In genomic region chr10:59172567-59172966, GRCh38 we compare ENCODE assay signal across 31 cellular contexts. TPM values are rescaled to one million over a fixed set of nuclear protein-coding genes. Genes with fewer than 3 reads are reported as not detected.
"Had no signal": no experiment of that assay in that cellular context is flagged by ENCODE, and none has a peak within 500 bp of the region (broad histone marks: within the 10 kb centered on the region; RNA-seq: fewer than 3 reads in every experiment).

No MANE protein-coding gene starts in this region.

- ATAC-seq: naive thymus-derived CD8-positive, alpha-beta T cell; natural killer cell treated with Interleukin-12 subunit alpha and Interleukin-12 subunit beta and Interleukin-15 and Interleukin-18, amount 100 ng/mL, for 72 hours; psoas muscle; right cardiac atrium; sciatic nerve; stimulated activated memory B cell treated with anti-CD40 and anti-IgM and Interleukin-4, amounts not matched to agents 10 μg/mL and 1 μg/mL and 100 μg/mL, for 72 hours; stimulated activated naive CD8-positive, alpha-beta T cell treated with anti-CD3 and anti-CD28 coated beads, Interleukin-15, amount 100 ng/mL, for 72 hours; stimulated activated naive CD8-positive, alpha-beta T cell treated with anti-CD3 and anti-CD28 coated beads, Interleukin-15, Interleukin-2, amounts not matched to agents 100 U/mL and 50 U/mL, for 24 hours; upper lobe of right lung had no signal

- H3K9me3 ChIP-seq: neutrophil, ovary, psoas muscle, suprapubic skin, testis, tibial artery, transverse colon, upper lobe of right lung, uterus had no signal

- H3K36me3 ChIP-seq: neutrophil, ovary, spleen, suprapubic skin, tibial artery, transverse colon, upper lobe of right lung, uterus had no signal

- H3K27ac ChIP-seq: neutrophil, ovary, parathyroid adenoma, psoas muscle, skin epidermis, spleen, suprapubic skin, testis, tibial artery, transverse colon, upper lobe of right lung, uterus had no signal

- H3K4me2 ChIP-seq: smooth muscle cell had no signal

- H3K79me2 ChIP-seq: parathyroid adenoma had no signal

- H3K4me3 ChIP-seq: ovary, psoas muscle, skin epidermis, smooth muscle cell, spleen, suprapubic skin, testis, tibial artery, transverse colon, upper lobe of right lung, uterus had no signal

- H3K4me1 ChIP-seq: parathyroid adenoma, psoas muscle had no signal

- H2AFZ ChIP-seq: parathyroid adenoma had no signal

- H3K4me3 Mint-ChIP-seq: naive thymus-derived CD8-positive, alpha-beta T cell; natural killer cell treated with Interleukin-12 subunit alpha and Interleukin-12 subunit beta and Interleukin-15 and Interleukin-18, amount 100 ng/mL, for 72 hours; nephron progenitor cell; stimulated activated memory B cell treated with anti-CD40 and anti-IgM and Interleukin-4, amounts not matched to agents 10 μg/mL and 1 μg/mL and 100 μg/mL, for 72 hours; stimulated activated naive CD8-positive, alpha-beta T cell treated with anti-CD3 and anti-CD28 coated beads, Interleukin-15, amount 100 ng/mL, for 72 hours had no signal

- H3K4me1 Mint-ChIP-seq: stimulated activated memory B cell treated with anti-CD40 and anti-IgM and Interleukin-4, amounts not matched to agents 10 μg/mL and 1 μg/mL and 100 μg/mL, for 72 hours had no signal

- H3K36me3 Mint-ChIP-seq: stimulated activated memory B cell treated with anti-CD40 and anti-IgM and Interleukin-4, amounts not matched to agents 10 μg/mL and 1 μg/mL and 100 μg/mL, for 72 hours had no signal

- H3K27ac Mint-ChIP-seq: naive thymus-derived CD8-positive, alpha-beta T cell; natural killer cell treated with Interleukin-12 subunit alpha and Interleukin-12 subunit beta and Interleukin-15 and Interleukin-18, amount 100 ng/mL, for 72 hours; nephron progenitor cell; progenitor cell of endocrine pancreas; stimulated activated memory B cell treated with anti-CD40 and anti-IgM and Interleukin-4, amounts not matched to agents 10 μg/mL and 1 μg/mL and 100 μg/mL, for 72 hours; stimulated activated naive CD8-positive, alpha-beta T cell treated with anti-CD3 and anti-CD28 coated beads, Interleukin-15, amount 100 ng/mL, for 72 hours had no signal

- H3K27me3 ChIP-seq: ovary, testis had no signal

- DNase-seq: naive thymus-derived CD8-positive, alpha-beta T cell; nephron progenitor cell; nucleus accumbens; ovary; psoas muscle; right cardiac atrium; spleen; stimulated activated CD4-positive, alpha-beta T cell treated with anti-CD3 and anti-CD28 coated beads, Interleukin-12 subunit alpha, Interleukin-12 subunit beta, amount 100 ng/mL, for 4 hours; stimulated activated CD4-positive, alpha-beta T cell treated with anti-CD3 and anti-CD28 coated beads, Interleukin-1b, Interleukin-23, amount 100 ng/mL, for 48 hours; stimulated activated CD4-positive, alpha-beta T cell treated with anti-CD3 and anti-CD28 coated beads, Interleukin-4, amount 100 ng/mL, for 1 hour; stimulated activated CD4-positive, alpha-beta T cell treated with anti-CD3 and anti-CD28 coated beads, Interleukin-4, amount 100 ng/mL, for 4 hours; stimulated activated CD8-positive, alpha-beta memory T cell treated with anti-CD3 and anti-CD28 coated beads, Interleukin-4, amount 100 ng/mL, for 48 hours; stimulated activated naive CD4-positive, alpha-beta T cell; stimulated activated naive CD8-positive, alpha-beta T cell treated with anti-CD3 and anti-CD28 coated beads, Interleukin-15, amount 100 ng/mL, for 72 hours; stimulated activated naive CD8-positive, alpha-beta T cell treated with anti-CD3 and anti-CD28 coated beads, Interleukin-15, Interleukin-2, amounts not matched to agents 100 U/mL and 50 U/mL, for 24 hours; substantia nigra; testis; tibial artery; transverse colon; upper lobe of right lung; uterus had no signal

RNA-seq across cellular contexts. Expression of gene PHYHIPL, which starts 3.9 kb away (rescaled TPM):
- total RNA-seq: naive thymus-derived CD8-positive, alpha-beta T cell; natural killer cell treated with Interleukin-12 subunit alpha and Interleukin-12 subunit beta and Interleukin-15 and Interleukin-18, amount 100 ng/mL, for 72 hours; omental fat pad; spleen; upper lobe of right lung had no signal
- polyA plus RNA-seq: naive thymus-derived CD8-positive, alpha-beta T cell had no signal
